ENCODE assay signal across 17 cellular contexts in the genomic region with DNA sequence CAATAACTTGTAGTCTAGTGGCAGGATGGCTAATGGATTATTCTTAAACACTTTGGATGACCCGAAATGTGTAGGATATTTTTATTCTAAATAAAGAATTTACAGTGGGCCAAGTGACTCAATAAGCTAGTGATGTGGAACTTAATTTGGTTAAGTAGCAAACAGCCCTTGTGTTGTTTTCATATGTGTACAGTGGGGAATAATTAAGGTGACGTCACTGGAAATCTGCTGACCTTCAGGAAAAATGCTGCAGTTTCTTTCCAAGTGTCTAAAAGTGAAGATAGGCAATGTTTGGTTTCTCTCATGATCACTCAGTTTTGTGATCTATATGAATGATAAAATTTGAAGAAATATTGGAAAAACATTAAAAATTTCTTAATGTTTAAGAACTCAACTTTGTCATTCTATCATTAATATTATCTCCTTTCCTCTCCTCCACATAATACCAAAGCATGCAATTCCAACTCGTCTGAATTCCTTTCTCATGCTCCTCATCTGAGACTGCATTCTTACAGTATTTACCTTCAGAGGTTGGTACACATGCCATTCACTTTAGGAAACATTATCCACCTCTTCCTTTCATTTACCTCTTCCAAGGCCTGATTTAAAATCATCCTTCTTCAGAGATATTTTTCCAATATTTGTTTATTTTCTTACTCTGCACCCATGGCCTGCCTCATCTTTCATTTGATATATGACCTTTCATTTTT.
DNase-seq lines count a peak whose midpoint lies in the region; ATAC-seq and TF ChIP-seq lines count a peak whose summit lies in the region.
"Had no signal": no experiment of that assay in that cellular context is flagged by ENCODE, and none has a peak within 500 bp of the region (broad histone marks: within the 10 kb centered on the region; RNA-seq: fewer than 3 reads in every experiment).

No MANE protein-coding gene starts in this region.

- no TSS peak for BruUV-seq in Caco-2 (replicated peaks; lab: Mats Ljungman, UMichigan)

- H3K27ac Mint-ChIP-seq in Caco-2 (ENCODE audit: unreplicated experiment), result peak overlapping the region; percentile 53
- H3K27ac Mint-ChIP-seq: T-helper 1 cell treated with Interleukin-12 subunit alpha and Interleukin-12 subunit beta and Interleukin-4 antibody, amounts not matched to agents 30 μg/mL and 1 μg/mL, for 36 hours had no signal

- peak overlapping the region; percentile 6 for H3K4me3 Mint-ChIP-seq in Caco-2 (ENCODE audit: unreplicated experiment)
- H3K4me3 Mint-ChIP-seq: CD4-positive, alpha-beta memory T cell; T-helper 1 cell treated with Interleukin-12 subunit alpha and Interleukin-12 subunit beta and Interleukin-4 antibody, amounts not matched to agents 30 μg/mL and 1 μg/mL, for 36 hours had no signal

- intact Hi-C loops in Caco-2 (cut with micrococcal nuclease; ENCODE audit: unreplicated experiment) (loop anchor here (2.0 kb wide), 2 partner anchors 16 to 34 kb away; no protein-coding TSS in a partner anchor), upper lobe of right lung (cut with DNase I) (no loop called here)

- peak in 1 of 2 experiments; percentile 8 for DNase-seq in Caco-2
- peak; percentile 11 for DNase-seq in DMS79 treated with DMSO at 0.1 percent for 48 hours (lab: John Stamatoyannopoulos, UW)
- peak; percentile 10 for DNase-seq in iris pigment epithelial cell (ENCODE audit: low read depth)
- DNase-seq in upper lobe of right lung, result no peak
- no peak for DNase-seq in anterior cingulate cortex (lab: John Stamatoyannopoulos, UW)
- DNase-seq: BE2C; CD4-positive, alpha-beta memory T cell; NCI-H1417 treated with DMSO at 0.1 percent for 48 hours; NCI-H2029 treated with DMSO at 0.1 percent for 48 hours; NCI-H2171 treated with DMSO at 0.1 percent for 48 hours; NCI-H510A treated with DMSO at 0.1 percent for 48 hours; SHP77 treated with DMSO at 0.1 percent for 48 hours had no signal

- H3K9me3 ChIP-seq in Caco-2 (no peaks in the 10 kb centered on the region), upper lobe of right lung (no peaks in the 10 kb centered on the region)
- H3K9me3 ChIP-seq: BE2C, HAP-1 had no signal

- POLR2A ChIA-PET in Caco-2 (lab: Charles Lee), result no interaction called here

- H3K4me1 Mint-ChIP-seq in Caco-2 (ENCODE audit: low read depth, unreplicated experiment), result peaks cover 12% of the 10 kb centered on the region
- H3K4me1 Mint-ChIP-seq: CD4-positive, alpha-beta memory T cell had no signal

- H3K36me3 ChIP-seq in Caco-2 (ENCODE audit: control insufficient read depth, insufficient read depth, low read length), result no peaks in the 10 kb centered on the region
- no peaks in the 10 kb centered on the region for H3K36me3 ChIP-seq in upper lobe of right lung
- H3K36me3 ChIP-seq: BE2C, HAP-1 had no signal

- H3K27me3 Mint-ChIP-seq in Caco-2 (ENCODE audit: insufficient read depth, unreplicated experiment), result no peaks in the 10 kb centered on the region
- H3K27me3 Mint-ChIP-seq: CD4-positive, alpha-beta memory T cell had no signal

- H3K27me3 ChIP-seq in Caco-2 (replicated peaks; ENCODE audit: control insufficient read depth, insufficient read depth, low read length) (no peaks in the 10 kb centered on the region), upper lobe of right lung (no peaks in the 10 kb centered on the region)
- H3K27me3 ChIP-seq: BE2C had no signal

- CTCF ChIA-PET in Caco-2 (lab: Charles Lee), result no interaction called here

- no peak overlapping the region for H3K27ac ChIP-seq in upper lobe of right lung
- H3K27ac ChIP-seq: HL-60 had no signal

- H3K4me1 ChIP-seq in Caco-2, result peaks cover 27% of the 10 kb centered on the region
- H3K4me1 ChIP-seq in upper lobe of right lung, result no peaks in the 10 kb centered on the region
- H3K4me1 ChIP-seq: BE2C, HAP-1 had no signal

- no peaks in the 10 kb centered on the region for H3K36me3 Mint-ChIP-seq in Caco-2 (ENCODE audit: insufficient read depth, unreplicated experiment)
- H3K36me3 Mint-ChIP-seq: CD4-positive, alpha-beta memory T cell had no signal

- peaks cover 19% of the 10 kb centered on the region for H3K9me3 Mint-ChIP-seq in Caco-2 (ENCODE audit: unreplicated experiment)

- TF ChIP-seq CTCF in Caco-2 (IDR thresholded peaks at IDR 0.05; ENCODE audit: insufficient read depth in 1 of 2, low read depth in 1 of 2, low read length in 1 of 2, severe bottlenecking in 1 of 2, unreplicated experiment in 1 of 2) (no peak), upper lobe of right lung (IDR thresholded peaks at IDR 0.05) (no peak)

- H3K4me3 ChIP-seq in Caco-2 (ENCODE audit: low read depth, low read length) (no peak overlapping the region), upper lobe of right lung (no peak overlapping the region)
- H3K4me3 ChIP-seq: HAP-1 had no signal

- ATAC-seq in SK-N-SH treated with all-trans-retinoic acid at 6 μM for 48 hours, result no peak
- ATAC-seq in upper lobe of right lung, result no peak
- ATAC-seq in HG03342 (IDR thresholded peaks at IDR 0.05; ENCODE audit: unreplicated experiment), result no peak

TF ChIP-seq in SK-N-SH treated with all-trans-retinoic acid at 6 μM for 48 hours, 23 proteins besides CTCF, POLR2A, EP300 and RAD21:
- TF ChIP-seq PPARA (CRISPR knock-in tag; IDR thresholded peaks at IDR 0.05; ENCODE audit: borderline replicate concordance) (0 out of 2 replicates have a peak, but pooled peaks have one; percentile 59), ZNF70 (CRISPR knock-in tag; IDR thresholded peaks at IDR 0.05) (0 out of 2 replicates have a peak, but pooled peaks have one; percentile 27), GLIS3 (CRISPR knock-in tag; IDR thresholded peaks at IDR 0.05) (no peak)
- TF ChIP-seq, protein P1, sequence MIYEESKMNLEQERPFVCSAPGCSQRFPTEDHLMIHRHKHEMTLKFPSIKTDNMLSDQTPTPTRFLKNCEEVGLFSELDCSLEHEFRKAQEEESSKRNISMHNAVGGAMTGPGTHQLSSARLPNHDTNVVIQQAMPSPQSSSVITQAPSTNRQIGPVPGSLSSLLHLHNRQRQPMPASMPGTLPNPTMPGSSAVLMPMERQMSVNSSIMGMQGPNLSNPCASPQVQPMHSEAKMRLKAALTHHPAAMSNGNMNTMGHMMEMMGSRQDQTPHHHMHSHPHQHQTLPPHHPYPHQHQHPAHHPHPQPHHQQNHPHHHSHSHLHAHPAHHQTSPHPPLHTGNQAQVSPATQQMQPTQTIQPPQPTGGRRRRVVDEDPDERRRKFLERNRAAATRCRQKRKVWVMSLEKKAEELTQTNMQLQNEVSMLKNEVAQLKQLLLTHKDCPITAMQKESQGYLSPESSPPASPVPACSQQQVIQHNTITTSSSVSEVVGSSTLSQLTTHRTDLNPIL (CRISPR knock-in tag; IDR thresholded peaks at IDR 0.05; ENCODE audit: low read depth), result peak; percentile 65

Comparison
In these comparisons a context has a peak if more than half of its experiments do, and no peak if none do; other contexts are left out.
1. DNase-seq: peak in DMS79 treated with DMSO at 0.1 percent for 48 hours (single experiment) and iris pigment epithelial cell (single experiment); none in upper lobe of right lung (single experiment) and anterior cingulate cortex (0 of 58).